ENCODE assay signal across 36 cellular contexts in genomic region chr2:11851881-11852280, GRCh38.
"Had no signal": no experiment of that assay in that cellular context is flagged by ENCODE, and none has a peak within 500 bp of the region (broad histone marks: within the 10 kb centered on the region; RNA-seq: fewer than 3 reads in every experiment).

No MANE protein-coding gene starts in this region.

- DNase-seq: activated CD4-positive, alpha-beta memory T cell treated with anti-CD3 and anti-CD28 coated beads for 36 hours; activated CD4-positive, alpha-beta T cell treated with anti-CD3 and anti-CD28 coated beads for 4 hours; activated CD4-positive, alpha-beta T cell treated with anti-CD3 and anti-CD28 coated beads, Interleukin-2, amount 50 U/mL, for 1 hour; activated CD4-positive, CD25-positive, alpha-beta regulatory T cell treated with anti-CD3 and anti-CD28 coated beads, Interleukin-2, amount 50 U/mL, for 72 hours; activated CD8-positive, alpha-beta memory T cell treated with anti-CD3 and anti-CD28 coated beads, Interleukin-2, amount 10 ng/mL, durations not matched to agents 7 days and 5 days; activated effector memory CD4-positive, alpha-beta T cell treated with Interleukin-2 at 50 U/mL for 16 hours; activated naive CD4-positive, alpha-beta T cell; activated naive CD4-positive, alpha-beta T cell treated with anti-CD3 and anti-CD28 coated beads, Interleukin-2, amount 50 U/mL, for 16 hours; activated naive CD8-positive, alpha-beta T cell treated with anti-CD3 and anti-CD28 coated beads for 36 hours; activated T-cell treated with anti-CD3 and anti-CD28 coated beads, Interleukin-2, amount 50 U/mL, for 48 hours; amniotic stem cell; aorta; brain microvascular endothelial cell; KG1; NCI-H1092 treated with DMSO at 0.1 percent for 48 hours; NCI-H1417; NCI-H146; NCI-H187; NCI-H2029 treated with DMSO at 0.1 percent for 48 hours; NCI-H2107; NCI-H2171; NCI-H446; NCI-H524; NCI-H69; PC-3; Peyer's patch; RPMI8226; SIG-M5; T-cell; T-helper 2 cell; T-helper 9 cell had no signal

- H3K36me3 ChIP-seq: brain microvascular endothelial cell, cardiac muscle cell, Peyer's patch had no signal

- H3K4me1 ChIP-seq: Peyer's patch had no signal

- H3K27me3 Mint-ChIP-seq: T-cell had no signal

- H3K36me3 Mint-ChIP-seq: activated CD4-positive, alpha-beta memory T cell treated with anti-CD3 and anti-CD28 coated beads for 36 hours; T-cell had no signal

- ATAC-seq: activated CD8-positive, alpha-beta memory T cell treated with anti-CD3 and anti-CD28 coated beads, Interleukin-2, amount 10 ng/mL, durations not matched to agents 7 days and 5 days; PC-3; Right ventricle myocardium inferior; SK-N-SH treated with all-trans-retinoic acid at 6 μM for 48 hours; T-cell; WTC11 had no signal

- H3K4me3 ChIP-seq: cardiac muscle cell, Peyer's patch had no signal

- H3K27me3 ChIP-seq: brain microvascular endothelial cell, cardiac muscle cell, Peyer's patch had no signal

- H3K9me3 ChIP-seq: Peyer's patch had no signal

- H3K4me3 Mint-ChIP-seq: activated CD4-positive, alpha-beta memory T cell treated with anti-CD3 and anti-CD28 coated beads for 36 hours; activated CD8-positive, alpha-beta memory T cell treated with anti-CD3 and anti-CD28 coated beads, Interleukin-2, amount 10 ng/mL, durations not matched to agents 7 days and 5 days; activated naive CD8-positive, alpha-beta T cell treated with anti-CD3 and anti-CD28 coated beads for 36 hours; central memory CD8-positive, alpha-beta T cell; T-cell; WTC11 had no signal

- H3K27ac Mint-ChIP-seq: activated CD4-positive, alpha-beta memory T cell treated with anti-CD3 and anti-CD28 coated beads for 36 hours; activated CD8-positive, alpha-beta memory T cell treated with anti-CD3 and anti-CD28 coated beads, Interleukin-2, amount 10 ng/mL, durations not matched to agents 7 days and 5 days; activated naive CD8-positive, alpha-beta T cell treated with anti-CD3 and anti-CD28 coated beads for 36 hours; T-cell; WTC11 had no signal

- H3K27ac ChIP-seq: brain microvascular endothelial cell, cardiac muscle cell, Peyer's patch had no signal

- H3K4me1 Mint-ChIP-seq: activated CD8-positive, alpha-beta memory T cell treated with anti-CD3 and anti-CD28 coated beads, Interleukin-2, amount 10 ng/mL, durations not matched to agents 7 days and 5 days; central memory CD8-positive, alpha-beta T cell had no signal
